ENCODE assay signal across 1 cellular context in the genomic region with DNA sequence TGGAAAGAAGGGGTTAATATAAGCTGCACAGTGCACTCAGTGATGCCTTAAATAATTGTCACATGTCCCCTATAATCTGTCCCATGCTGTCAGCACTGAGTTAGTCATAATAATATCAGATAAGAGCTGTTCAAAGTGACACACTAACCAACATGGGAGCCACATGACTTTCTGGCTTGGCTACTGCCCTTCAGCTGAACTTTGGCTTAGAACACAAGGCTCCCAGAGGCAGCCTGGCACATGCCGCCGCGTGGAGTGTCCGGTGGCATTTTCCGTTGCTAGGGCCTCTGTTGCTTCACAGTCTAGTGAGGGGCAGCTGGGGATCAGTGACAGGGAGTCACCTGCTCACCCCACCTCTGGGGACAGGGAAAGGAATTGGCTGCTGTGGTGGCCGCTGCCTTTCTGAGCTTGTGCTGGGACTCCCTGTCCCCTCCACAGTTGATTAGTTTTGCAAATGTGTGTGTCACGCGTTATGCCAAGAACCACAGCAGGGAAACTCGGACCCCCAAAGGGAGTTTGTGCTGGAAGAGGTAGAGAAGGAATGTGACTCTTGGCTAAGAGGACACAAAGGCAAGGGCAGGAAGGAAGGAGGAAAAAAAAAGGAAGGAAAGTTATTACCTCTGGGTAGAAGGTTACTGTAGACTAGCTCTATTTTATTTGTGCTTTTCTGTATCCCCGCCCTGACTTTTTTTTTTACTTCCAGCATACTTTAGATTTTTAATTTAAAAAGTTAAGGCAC.
A peak's percentile ranks its signal among the peaks of the same experiment; 100 is the strongest.
TF ChIP-seq lines count a peak whose summit lies in the region.

No MANE protein-coding gene starts in this region.

TF ChIP-seq in HepG2, 621 proteins besides CTCF, POLR2A, EP300 and RAD21 (continued from another document and continues in another):
- TF ChIP-seq, protein P1, sequence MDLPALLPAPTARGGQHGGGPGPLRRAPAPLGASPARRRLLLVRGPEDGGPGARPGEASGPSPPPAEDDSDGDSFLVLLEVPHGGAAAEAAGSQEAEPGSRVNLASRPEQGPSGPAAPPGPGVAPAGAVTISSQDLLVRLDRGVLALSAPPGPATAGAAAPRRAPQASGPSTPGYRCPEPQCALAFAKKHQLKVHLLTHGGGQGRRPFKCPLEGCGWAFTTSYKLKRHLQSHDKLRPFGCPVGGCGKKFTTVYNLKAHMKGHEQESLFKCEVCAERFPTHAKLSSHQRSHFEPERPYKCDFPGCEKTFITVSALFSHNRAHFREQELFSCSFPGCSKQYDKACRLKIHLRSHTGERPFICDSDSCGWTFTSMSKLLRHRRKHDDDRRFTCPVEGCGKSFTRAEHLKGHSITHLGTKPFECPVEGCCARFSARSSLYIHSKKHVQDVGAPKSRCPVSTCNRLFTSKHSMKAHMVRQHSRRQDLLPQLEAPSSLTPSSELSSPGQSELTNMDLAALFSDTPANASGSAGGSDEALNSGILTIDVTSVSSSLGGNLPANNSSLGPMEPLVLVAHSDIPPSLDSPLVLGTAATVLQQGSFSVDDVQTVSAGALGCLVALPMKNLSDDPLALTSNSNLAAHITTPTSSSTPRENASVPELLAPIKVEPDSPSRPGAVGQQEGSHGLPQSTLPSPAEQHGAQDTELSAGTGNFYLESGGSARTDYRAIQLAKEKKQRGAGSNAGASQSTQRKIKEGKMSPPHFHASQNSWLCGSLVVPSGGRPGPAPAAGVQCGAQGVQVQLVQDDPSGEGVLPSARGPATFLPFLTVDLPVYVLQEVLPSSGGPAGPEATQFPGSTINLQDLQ (CRISPR knock-in tag; IDR thresholded peaks at IDR 0.05) = no peak
- TF ChIP-seq, protein P2, sequence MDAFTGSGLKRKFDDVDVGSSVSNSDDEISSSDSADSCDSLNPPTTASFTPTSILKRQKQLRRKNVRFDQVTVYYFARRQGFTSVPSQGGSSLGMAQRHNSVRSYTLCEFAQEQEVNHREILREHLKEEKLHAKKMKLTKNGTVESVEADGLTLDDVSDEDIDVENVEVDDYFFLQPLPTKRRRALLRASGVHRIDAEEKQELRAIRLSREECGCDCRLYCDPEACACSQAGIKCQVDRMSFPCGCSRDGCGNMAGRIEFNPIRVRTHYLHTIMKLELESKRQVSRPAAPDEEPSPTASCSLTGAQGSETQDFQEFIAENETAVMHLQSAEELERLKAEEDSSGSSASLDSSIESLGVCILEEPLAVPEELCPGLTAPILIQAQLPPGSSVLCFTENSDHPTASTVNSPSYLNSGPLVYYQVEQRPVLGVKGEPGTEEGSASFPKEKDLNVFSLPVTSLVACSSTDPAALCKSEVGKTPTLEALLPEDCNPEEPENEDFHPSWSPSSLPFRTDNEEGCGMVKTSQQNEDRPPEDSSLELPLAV (CRISPR knock-in tag; conservative IDR thresholded peaks at IDR 0.05; ENCODE audit: low read depth) = no peak
- no peak for TF ChIP-seq ZNF558 (CRISPR knock-in tag; IDR thresholded peaks at IDR 0.05; ENCODE audit: borderline replicate concordance)
- no peak for TF ChIP-seq HOXD1 (CRISPR knock-in tag; IDR thresholded peaks at IDR 0.05)
- no peak for TF ChIP-seq NFE2L2 (IDR thresholded peaks at IDR 0.05; ENCODE audit: low read length)
- TF ChIP-seq ZNF501 (CRISPR knock-in tag; IDR thresholded peaks at IDR 0.05) = 0 out of 2 replicates have a peak, but pooled peaks have one; percentile 26
- no peak for TF ChIP-seq SMARCC2 (IDR thresholded peaks at IDR 0.05)
- TF ChIP-seq AGO2 (optimal IDR thresholded peaks at IDR 0.05; ENCODE audit: low read depth, low read length) = no peak
- no peak for TF ChIP-seq NFIC (IDR thresholded peaks at IDR 0.05; ENCODE audit: low read length)
- TF ChIP-seq KDM3A (CRISPR knock-in tag; IDR thresholded peaks at IDR 0.05; ENCODE audit: low read depth) = no peak
- TF ChIP-seq FOXA1 (IDR thresholded peaks at IDR 0.05) = no peak
- peak; percentile 17; the same call in 1 of the 2 replicates for TF ChIP-seq FOXA1 (CRISPR knock-in tag; IDR thresholded peaks at IDR 0.05)
- TF ChIP-seq GLI4 (CRISPR knock-in tag; IDR thresholded peaks at IDR 0.05; ENCODE audit: borderline replicate concordance) = no peak
- no peak for TF ChIP-seq BCL6 (CRISPR knock-in tag; IDR thresholded peaks at IDR 0.05)
- TF ChIP-seq ZNF879 (CRISPR knock-in tag; IDR thresholded peaks at IDR 0.05) = no peak
- TF ChIP-seq WIZ (CRISPR knock-in tag; IDR thresholded peaks at IDR 0.05) = no peak
- TF ChIP-seq, protein P3, sequence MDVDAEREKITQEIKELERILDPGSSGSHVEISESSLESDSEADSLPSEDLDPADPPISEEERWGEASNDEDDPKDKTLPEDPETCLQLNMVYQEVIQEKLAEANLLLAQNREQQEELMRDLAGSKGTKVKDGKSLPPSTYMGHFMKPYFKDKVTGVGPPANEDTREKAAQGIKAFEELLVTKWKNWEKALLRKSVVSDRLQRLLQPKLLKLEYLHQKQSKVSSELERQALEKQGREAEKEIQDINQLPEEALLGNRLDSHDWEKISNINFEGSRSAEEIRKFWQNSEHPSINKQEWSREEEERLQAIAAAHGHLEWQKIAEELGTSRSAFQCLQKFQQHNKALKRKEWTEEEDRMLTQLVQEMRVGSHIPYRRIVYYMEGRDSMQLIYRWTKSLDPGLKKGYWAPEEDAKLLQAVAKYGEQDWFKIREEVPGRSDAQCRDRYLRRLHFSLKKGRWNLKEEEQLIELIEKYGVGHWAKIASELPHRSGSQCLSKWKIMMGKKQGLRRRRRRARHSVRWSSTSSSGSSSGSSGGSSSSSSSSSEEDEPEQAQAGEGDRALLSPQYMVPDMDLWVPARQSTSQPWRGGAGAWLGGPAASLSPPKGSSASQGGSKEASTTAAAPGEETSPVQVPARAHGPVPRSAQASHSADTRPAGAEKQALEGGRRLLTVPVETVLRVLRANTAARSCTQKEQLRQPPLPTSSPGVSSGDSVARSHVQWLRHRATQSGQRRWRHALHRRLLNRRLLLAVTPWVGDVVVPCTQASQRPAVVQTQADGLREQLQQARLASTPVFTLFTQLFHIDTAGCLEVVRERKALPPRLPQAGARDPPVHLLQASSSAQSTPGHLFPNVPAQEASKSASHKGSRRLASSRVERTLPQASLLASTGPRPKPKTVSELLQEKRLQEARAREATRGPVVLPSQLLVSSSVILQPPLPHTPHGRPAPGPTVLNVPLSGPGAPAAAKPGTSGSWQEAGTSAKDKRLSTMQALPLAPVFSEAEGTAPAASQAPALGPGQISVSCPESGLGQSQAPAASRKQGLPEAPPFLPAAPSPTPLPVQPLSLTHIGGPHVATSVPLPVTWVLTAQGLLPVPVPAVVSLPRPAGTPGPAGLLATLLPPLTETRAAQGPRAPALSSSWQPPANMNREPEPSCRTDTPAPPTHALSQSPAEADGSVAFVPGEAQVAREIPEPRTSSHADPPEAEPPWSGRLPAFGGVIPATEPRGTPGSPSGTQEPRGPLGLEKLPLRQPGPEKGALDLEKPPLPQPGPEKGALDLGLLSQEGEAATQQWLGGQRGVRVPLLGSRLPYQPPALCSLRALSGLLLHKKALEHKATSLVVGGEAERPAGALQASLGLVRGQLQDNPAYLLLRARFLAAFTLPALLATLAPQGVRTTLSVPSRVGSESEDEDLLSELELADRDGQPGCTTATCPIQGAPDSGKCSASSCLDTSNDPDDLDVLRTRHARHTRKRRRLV (CRISPR knock-in tag; IDR thresholded peaks at IDR 0.05) = no peak
- TF ChIP-seq, protein P4, sequence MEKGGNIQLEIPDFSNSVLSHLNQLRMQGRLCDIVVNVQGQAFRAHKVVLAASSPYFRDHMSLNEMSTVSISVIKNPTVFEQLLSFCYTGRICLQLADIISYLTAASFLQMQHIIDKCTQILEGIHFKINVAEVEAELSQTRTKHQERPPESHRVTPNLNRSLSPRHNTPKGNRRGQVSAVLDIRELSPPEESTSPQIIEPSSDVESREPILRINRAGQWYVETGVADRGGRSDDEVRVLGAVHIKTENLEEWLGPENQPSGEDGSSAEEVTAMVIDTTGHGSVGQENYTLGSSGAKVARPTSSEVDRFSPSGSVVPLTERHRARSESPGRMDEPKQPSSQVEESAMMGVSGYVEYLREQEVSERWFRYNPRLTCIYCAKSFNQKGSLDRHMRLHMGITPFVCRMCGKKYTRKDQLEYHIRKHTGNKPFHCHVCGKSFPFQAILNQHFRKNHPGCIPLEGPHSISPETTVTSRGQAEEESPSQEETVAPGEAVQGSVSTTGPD (CRISPR knock-in tag; IDR thresholded peaks at IDR 0.05) = no peak
- no peak for TF ChIP-seq ZNF772 (CRISPR knock-in tag; IDR thresholded peaks at IDR 0.05)
- no peak for TF ChIP-seq KLF6 (CRISPR knock-in tag; IDR thresholded peaks at IDR 0.05)
- TF ChIP-seq MAZ (IDR thresholded peaks at IDR 0.05; ENCODE audit: borderline replicate concordance, low read depth, low read length) = no peak
- TF ChIP-seq MAZ (CRISPR knock-in tag; IDR thresholded peaks at IDR 0.05; ENCODE audit: low read depth) = no peak
- TF ChIP-seq NAIF1 (CRISPR knock-in tag; IDR thresholded peaks at IDR 0.05; ENCODE audit: borderline replicate concordance) = no peak
- no peak for TF ChIP-seq MTF1 (CRISPR knock-in tag; IDR thresholded peaks at IDR 0.05)
- TF ChIP-seq, protein P5, sequence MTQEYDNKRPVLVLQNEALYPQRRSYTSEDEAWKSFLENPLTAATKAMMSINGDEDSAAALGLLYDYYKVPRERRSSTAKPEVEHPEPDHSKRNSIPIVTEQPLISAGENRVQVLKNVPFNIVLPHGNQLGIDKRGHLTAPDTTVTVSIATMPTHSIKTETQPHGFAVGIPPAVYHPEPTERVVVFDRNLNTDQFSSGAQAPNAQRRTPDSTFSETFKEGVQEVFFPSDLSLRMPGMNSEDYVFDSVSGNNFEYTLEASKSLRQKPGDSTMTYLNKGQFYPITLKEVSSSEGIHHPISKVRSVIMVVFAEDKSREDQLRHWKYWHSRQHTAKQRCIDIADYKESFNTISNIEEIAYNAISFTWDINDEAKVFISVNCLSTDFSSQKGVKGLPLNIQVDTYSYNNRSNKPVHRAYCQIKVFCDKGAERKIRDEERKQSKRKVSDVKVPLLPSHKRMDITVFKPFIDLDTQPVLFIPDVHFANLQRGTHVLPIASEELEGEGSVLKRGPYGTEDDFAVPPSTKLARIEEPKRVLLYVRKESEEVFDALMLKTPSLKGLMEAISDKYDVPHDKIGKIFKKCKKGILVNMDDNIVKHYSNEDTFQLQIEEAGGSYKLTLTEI (CRISPR knock-in tag; conservative IDR thresholded peaks at IDR 0.05) = no peak
- TF ChIP-seq, protein P6, sequence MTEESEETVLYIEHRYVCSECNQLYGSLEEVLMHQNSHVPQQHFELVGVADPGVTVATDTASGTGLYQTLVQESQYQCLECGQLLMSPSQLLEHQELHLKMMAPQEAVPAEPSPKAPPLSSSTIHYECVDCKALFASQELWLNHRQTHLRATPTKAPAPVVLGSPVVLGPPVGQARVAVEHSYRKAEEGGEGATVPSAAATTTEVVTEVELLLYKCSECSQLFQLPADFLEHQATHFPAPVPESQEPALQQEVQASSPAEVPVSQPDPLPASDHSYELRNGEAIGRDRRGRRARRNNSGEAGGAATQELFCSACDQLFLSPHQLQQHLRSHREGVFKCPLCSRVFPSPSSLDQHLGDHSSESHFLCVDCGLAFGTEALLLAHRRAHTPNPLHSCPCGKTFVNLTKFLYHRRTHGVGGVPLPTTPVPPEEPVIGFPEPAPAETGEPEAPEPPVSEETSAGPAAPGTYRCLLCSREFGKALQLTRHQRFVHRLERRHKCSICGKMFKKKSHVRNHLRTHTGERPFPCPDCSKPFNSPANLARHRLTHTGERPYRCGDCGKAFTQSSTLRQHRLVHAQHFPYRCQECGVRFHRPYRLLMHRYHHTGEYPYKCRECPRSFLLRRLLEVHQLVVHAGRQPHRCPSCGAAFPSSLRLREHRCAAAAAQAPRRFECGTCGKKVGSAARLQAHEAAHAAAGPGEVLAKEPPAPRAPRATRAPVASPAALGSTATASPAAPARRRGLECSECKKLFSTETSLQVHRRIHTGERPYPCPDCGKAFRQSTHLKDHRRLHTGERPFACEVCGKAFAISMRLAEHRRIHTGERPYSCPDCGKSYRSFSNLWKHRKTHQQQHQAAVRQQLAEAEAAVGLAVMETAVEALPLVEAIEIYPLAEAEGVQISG (CRISPR knock-in tag; IDR thresholded peaks at IDR 0.05) = no peak
- TF ChIP-seq KLF13 (CRISPR knock-in tag; IDR thresholded peaks at IDR 0.05) = no peak
- 0 out of 2 replicates have a peak, but pooled peaks have one; percentile 25 for TF ChIP-seq POGZ (CRISPR knock-in tag; IDR thresholded peaks at IDR 0.05)
- TF ChIP-seq, protein P7, sequence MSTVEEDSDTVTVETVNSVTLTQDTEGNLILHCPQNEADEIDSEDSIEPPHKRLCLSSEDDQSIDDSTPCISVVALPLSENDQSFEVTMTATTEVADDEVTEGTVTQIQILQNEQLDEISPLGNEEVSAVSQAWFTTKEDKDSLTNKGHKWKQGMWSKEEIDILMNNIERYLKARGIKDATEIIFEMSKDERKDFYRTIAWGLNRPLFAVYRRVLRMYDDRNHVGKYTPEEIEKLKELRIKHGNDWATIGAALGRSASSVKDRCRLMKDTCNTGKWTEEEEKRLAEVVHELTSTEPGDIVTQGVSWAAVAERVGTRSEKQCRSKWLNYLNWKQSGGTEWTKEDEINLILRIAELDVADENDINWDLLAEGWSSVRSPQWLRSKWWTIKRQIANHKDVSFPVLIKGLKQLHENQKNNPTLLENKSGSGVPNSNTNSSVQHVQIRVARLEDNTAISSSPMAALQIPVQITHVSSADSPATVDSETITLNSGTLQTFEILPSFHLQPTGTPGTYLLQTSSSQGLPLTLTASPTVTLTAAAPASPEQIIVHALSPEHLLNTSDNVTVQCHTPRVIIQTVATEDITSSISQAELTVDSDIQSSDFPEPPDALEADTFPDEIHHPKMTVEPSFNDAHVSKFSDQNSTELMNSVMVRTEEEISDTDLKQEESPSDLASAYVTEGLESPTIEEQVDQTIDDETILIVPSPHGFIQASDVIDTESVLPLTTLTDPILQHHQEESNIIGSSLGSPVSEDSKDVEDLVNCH (CRISPR knock-in tag; IDR thresholded peaks at IDR 0.05) = no peak
- TF ChIP-seq, protein P8, sequence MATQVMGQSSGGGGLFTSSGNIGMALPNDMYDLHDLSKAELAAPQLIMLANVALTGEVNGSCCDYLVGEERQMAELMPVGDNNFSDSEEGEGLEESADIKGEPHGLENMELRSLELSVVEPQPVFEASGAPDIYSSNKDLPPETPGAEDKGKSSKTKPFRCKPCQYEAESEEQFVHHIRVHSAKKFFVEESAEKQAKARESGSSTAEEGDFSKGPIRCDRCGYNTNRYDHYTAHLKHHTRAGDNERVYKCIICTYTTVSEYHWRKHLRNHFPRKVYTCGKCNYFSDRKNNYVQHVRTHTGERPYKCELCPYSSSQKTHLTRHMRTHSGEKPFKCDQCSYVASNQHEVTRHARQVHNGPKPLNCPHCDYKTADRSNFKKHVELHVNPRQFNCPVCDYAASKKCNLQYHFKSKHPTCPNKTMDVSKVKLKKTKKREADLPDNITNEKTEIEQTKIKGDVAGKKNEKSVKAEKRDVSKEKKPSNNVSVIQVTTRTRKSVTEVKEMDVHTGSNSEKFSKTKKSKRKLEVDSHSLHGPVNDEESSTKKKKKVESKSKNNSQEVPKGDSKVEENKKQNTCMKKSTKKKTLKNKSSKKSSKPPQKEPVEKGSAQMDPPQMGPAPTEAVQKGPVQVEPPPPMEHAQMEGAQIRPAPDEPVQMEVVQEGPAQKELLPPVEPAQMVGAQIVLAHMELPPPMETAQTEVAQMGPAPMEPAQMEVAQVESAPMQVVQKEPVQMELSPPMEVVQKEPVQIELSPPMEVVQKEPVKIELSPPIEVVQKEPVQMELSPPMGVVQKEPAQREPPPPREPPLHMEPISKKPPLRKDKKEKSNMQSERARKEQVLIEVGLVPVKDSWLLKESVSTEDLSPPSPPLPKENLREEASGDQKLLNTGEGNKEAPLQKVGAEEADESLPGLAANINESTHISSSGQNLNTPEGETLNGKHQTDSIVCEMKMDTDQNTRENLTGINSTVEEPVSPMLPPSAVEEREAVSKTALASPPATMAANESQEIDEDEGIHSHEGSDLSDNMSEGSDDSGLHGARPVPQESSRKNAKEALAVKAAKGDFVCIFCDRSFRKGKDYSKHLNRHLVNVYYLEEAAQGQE (IDR thresholded peaks at IDR 0.05; ENCODE audit: borderline replicate concordance in 1 of 2, low read depth in 1 of 2, low read length in 2 of 2) = no peak
